30 cellular contexts compared by ENCODE assay signal in the genomic region with DNA sequence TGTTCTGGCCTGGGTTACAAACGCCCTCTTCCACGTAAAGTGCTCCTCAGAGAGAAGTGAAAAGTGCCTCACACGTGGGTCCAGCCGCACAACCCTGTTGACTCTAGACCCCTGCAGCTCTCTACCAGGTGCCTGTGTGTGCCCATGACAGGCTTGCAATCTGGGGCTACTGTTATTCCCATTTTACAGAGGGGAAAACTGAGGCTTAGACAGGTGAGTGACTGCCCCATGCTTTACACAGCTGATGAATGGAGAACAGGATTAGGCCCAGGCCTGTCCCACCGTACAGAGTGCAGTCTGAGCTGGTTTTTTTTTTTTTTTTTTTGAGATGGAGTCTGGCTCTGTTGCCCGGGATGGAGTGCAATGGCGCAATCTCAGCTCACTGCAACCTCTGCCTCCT.
"Had no signal": no experiment of that assay in that cellular context is flagged by ENCODE, and none has a peak within 500 bp of the region (broad histone marks: within the 10 kb centered on the region; RNA-seq: fewer than 3 reads in every experiment).

No MANE protein-coding gene starts in this region.

- H3K27ac ChIP-seq: ascending aorta, breast epithelium, cardiac muscle cell, colonic mucosa, WERI-Rb-1 had no signal

- H3K27ac Mint-ChIP-seq: activated B cell treated with CpG ODN at 0.5 μM for 24 hours; activated CD8-positive, alpha-beta T cell treated with anti-CD3 and anti-CD28 coated beads for 36 hours; activated naive CD8-positive, alpha-beta T cell treated with anti-CD3 and anti-CD28 coated beads, Interleukin-2, amount 10 ng/mL, durations not matched to agents 7 days and 5 days; activated T-helper 17 cell treated with anti-CD3 and anti-CD28 coated beads, Interleukin-2, amount 50 U/mL, for 72 hours; brain; T-helper 2 cell treated with Interferon-gamma antibody and Interleukin-4, amounts not matched to agents 5 μg/mL and 100 μg/mL, for 36 hours had no signal

- H3K4me1 Mint-ChIP-seq: activated naive CD8-positive, alpha-beta T cell treated with anti-CD3 and anti-CD28 coated beads, Interleukin-2, amount 10 ng/mL, durations not matched to agents 7 days and 5 days; activated T-helper 17 cell treated with anti-CD3 and anti-CD28 coated beads, Interleukin-2, amount 50 U/mL, for 72 hours; brain had no signal

- H3K4me3 ChIP-seq: ascending aorta, breast epithelium, cardiac muscle cell, colonic mucosa had no signal

- H3K4me1 ChIP-seq: ascending aorta, breast epithelium, colonic mucosa had no signal

- H3K9me3 Mint-ChIP-seq: activated B cell treated with CpG ODN at 0.5 μM for 24 hours; activated CD8-positive, alpha-beta T cell treated with anti-CD3 and anti-CD28 coated beads for 36 hours; activated naive CD4-positive, alpha-beta T cell treated with anti-CD3 and anti-CD28 coated beads, Interleukin-2, amount 50 U/mL, for 72 hours; activated naive CD8-positive, alpha-beta T cell treated with anti-CD3 and anti-CD28 coated beads, Interleukin-2, amount 10 ng/mL, durations not matched to agents 7 days and 5 days; activated T-cell treated with anti-CD3 and anti-CD28 coated beads, Interleukin-2, amount 50 U/mL, for 4 hours; activated T-helper 17 cell treated with anti-CD3 and anti-CD28 coated beads, Interleukin-2, amount 50 U/mL, for 72 hours; brain; T-helper 2 cell treated with Interferon-gamma antibody and Interleukin-4, amounts not matched to agents 5 μg/mL and 100 μg/mL, for 36 hours had no signal

- H3K9me3 ChIP-seq: ascending aorta, breast epithelium, colonic mucosa had no signal

- FAIRE-seq: frontal cortex had no signal

- H3K4me3 Mint-ChIP-seq: activated B cell treated with CpG ODN at 0.5 μM for 24 hours; activated CD8-positive, alpha-beta T cell treated with anti-CD3 and anti-CD28 coated beads for 36 hours; activated naive CD8-positive, alpha-beta T cell treated with anti-CD3 and anti-CD28 coated beads, Interleukin-2, amount 10 ng/mL, durations not matched to agents 7 days and 5 days; activated T-cell treated with anti-CD3 and anti-CD28 coated beads, Interleukin-2, amount 50 U/mL, for 4 hours; activated T-helper 17 cell treated with anti-CD3 and anti-CD28 coated beads, Interleukin-2, amount 50 U/mL, for 72 hours; brain; T-helper 17 cell; T-helper 2 cell treated with Interferon-gamma antibody and Interleukin-4, amounts not matched to agents 5 μg/mL and 100 μg/mL, for 36 hours had no signal

- H3K27me3 ChIP-seq: ascending aorta, breast epithelium, cardiac muscle cell, colonic mucosa had no signal

- H3K27me3 Mint-ChIP-seq: activated B cell treated with CpG ODN at 0.5 μM for 24 hours; activated CD8-positive, alpha-beta T cell treated with anti-CD3 and anti-CD28 coated beads for 36 hours; activated naive CD8-positive, alpha-beta T cell treated with anti-CD3 and anti-CD28 coated beads, Interleukin-2, amount 10 ng/mL, durations not matched to agents 7 days and 5 days; activated T-helper 17 cell treated with anti-CD3 and anti-CD28 coated beads, Interleukin-2, amount 50 U/mL, for 72 hours; brain; T-helper 17 cell had no signal

- DNase-seq: activated B cell treated with CpG ODN at 0.5 μM for 24 hours; activated CD4-positive, alpha-beta T cell treated with anti-CD3 and anti-CD28 coated beads for 48 hours; activated CD4-positive, alpha-beta T cell treated with anti-CD3 and anti-CD28 coated beads, Interleukin-2, amount 50 U/mL, for 1 hour; activated CD4-positive, alpha-beta T cell treated with anti-CD3 and anti-CD28 coated beads, Interleukin-2, amount 50 U/mL, for 48 hours; activated CD8-positive, alpha-beta memory T cell treated with anti-CD3 and anti-CD28 coated beads for 24 hours; activated CD8-positive, alpha-beta T cell treated with anti-CD3 and anti-CD28 coated beads for 36 hours; activated effector memory CD4-positive, alpha-beta T cell treated with Interleukin-2 at 50 U/mL for 16 hours; activated gamma-delta T cell treated with Interleukin-2 at 50 U/mL for 16 hours; activated naive CD4-positive, alpha-beta T cell treated with Interleukin-2 at 50 U/mL for 16 hours; activated naive CD8-positive, alpha-beta T cell treated with anti-CD3 and anti-CD28 coated beads, Interleukin-2, amount 10 ng/mL, durations not matched to agents 7 days and 5 days; activated T-cell treated with anti-CD3 and anti-CD28 coated beads, Interleukin-2, amount 50 U/mL, for 4 hours; central memory CD4-positive, alpha-beta T cell; cerebellar nuclear complex; colonic mucosa; effector CD8-positive, alpha-beta T cell; foreskin fibroblast; head of caudate nucleus; T-helper 17 cell; T1000; WERI-Rb-1 had no signal

- ATAC-seq: activated CD4-positive, CD25-positive, alpha-beta regulatory T cell treated with anti-CD3 and anti-CD28 coated beads, Interleukin-2, amount 50 U/mL, for 24 hours; activated CD8-positive, alpha-beta T cell treated with anti-CD3 and anti-CD28 coated beads for 36 hours; activated naive CD4-positive, alpha-beta T cell treated with anti-CD3 and anti-CD28 coated beads, Interleukin-2, amount 50 U/mL, for 72 hours; activated T-cell treated with anti-CD3 and anti-CD28 coated beads, Interleukin-2, amount 50 U/mL, for 4 hours; activated T-helper 17 cell treated with anti-CD3 and anti-CD28 coated beads, Interleukin-2, amount 50 U/mL, for 72 hours; esophagus mucosa; T-helper 17 cell had no signal
